Comparison of ENCODE assay signal across 34 cellular contexts in genomic region chr6:46688966-46689335, GRCh38. TPM values are rescaled to one million over a fixed set of nuclear protein-coding genes. Genes with fewer than 3 reads are reported as not detected.
"Had no signal": no experiment of that assay in that cellular context is flagged by ENCODE, and none has a peak within 500 bp of the region (broad histone marks: within the 10 kb centered on the region; RNA-seq: fewer than 3 reads in every experiment).

No MANE protein-coding gene starts in this region.

- H3K9me3 Mint-ChIP-seq: natural killer cell; stimulated activated memory B cell treated with anti-CD40 and anti-IgM and Interleukin-4, amounts not matched to agents 10 μg/mL and 1 μg/mL and 100 μg/mL, for 72 hours; stimulated activated naive CD8-positive, alpha-beta T cell treated with anti-CD3 and anti-CD28 coated beads, Interleukin-15, amount 100 ng/mL, for 72 hours had no signal

- FAIRE-seq: islet of Langerhans, pancreas had no signal

- H3K36me3 ChIP-seq: left ventricle myocardium inferior, pancreas, prostate gland, thyroid gland, transverse colon, upper lobe of left lung, vagina had no signal

- H3K4me3 ChIP-seq: left ventricle myocardium inferior, lung, pancreas, prostate gland, smooth muscle cell, thyroid gland, transverse colon, upper lobe of left lung, vagina had no signal

- H3K4me1 Mint-ChIP-seq: immature natural killer cell; mesothelial cell of epicardium; naive B cell; natural killer cell; nephron progenitor cell; stimulated activated memory B cell treated with anti-CD40 and anti-IgM and Interleukin-4, amounts not matched to agents 10 μg/mL and 1 μg/mL and 100 μg/mL, for 72 hours; stimulated activated naive CD8-positive, alpha-beta T cell treated with anti-CD3 and anti-CD28 coated beads, Interleukin-15, amount 100 ng/mL, for 72 hours had no signal

- H3K4me1 ChIP-seq: left ventricle myocardium inferior, pancreas, prostate gland, thyroid gland, transverse colon, upper lobe of left lung, vagina had no signal

- H3K4me3 Mint-ChIP-seq: immature natural killer cell; mesothelial cell of epicardium; naive B cell; natural killer cell; nephron progenitor cell; stimulated activated memory B cell treated with anti-CD40 and anti-IgM and Interleukin-4, amounts not matched to agents 10 μg/mL and 1 μg/mL and 100 μg/mL, for 72 hours; stimulated activated naive CD8-positive, alpha-beta T cell treated with anti-CD3 and anti-CD28 coated beads, Interleukin-15, amount 100 ng/mL, for 72 hours had no signal

- H3K36me3 Mint-ChIP-seq: immature natural killer cell; mesothelial cell of epicardium; naive B cell; natural killer cell; stimulated activated memory B cell treated with anti-CD40 and anti-IgM and Interleukin-4, amounts not matched to agents 10 μg/mL and 1 μg/mL and 100 μg/mL, for 72 hours had no signal

- H3K27ac ChIP-seq: left ventricle myocardium inferior, pancreas, prostate gland, thyroid gland, transverse colon, upper lobe of left lung, vagina had no signal

- H3K27me3 ChIP-seq: pancreas, thyroid gland, transverse colon, upper lobe of left lung, vagina had no signal

- H3K9me3 ChIP-seq: left ventricle myocardium inferior, pancreas, prostate gland, thyroid gland, transverse colon, upper lobe of left lung, vagina had no signal

- ATAC-seq: natural killer cell; pancreas; stimulated activated memory B cell treated with anti-CD40 and anti-IgM and Interleukin-4, amounts not matched to agents 10 μg/mL and 1 μg/mL and 100 μg/mL, for 72 hours; stimulated activated naive CD8-positive, alpha-beta T cell treated with anti-CD3 and anti-CD28 coated beads, Interleukin-15, amount 100 ng/mL, for 72 hours had no signal

- DNase-seq: hypothalamus; immature natural killer cell; left ventricle myocardium inferior; mesendoderm; naive B cell; natural killer cell; nephron progenitor cell; nucleus accumbens; retina; stimulated activated CD4-positive, alpha-beta T cell treated with anti-CD3 and anti-CD28 coated beads, Interleukin-1b, Interleukin-23, amount 100 ng/mL, for 48 hours; stimulated activated CD4-positive, alpha-beta T cell treated with anti-CD3 and anti-CD28 coated beads, Interleukin-2, amount 100 ng/mL, for 48 hours; stimulated activated CD4-positive, alpha-beta T cell treated with anti-CD3 and anti-CD28 coated beads, Interleukin-4, amount 100 ng/mL, for 4 hours; stimulated activated CD8-positive, alpha-beta memory T cell treated with anti-CD3 and anti-CD28 coated beads, Interleukin-4, amount 100 ng/mL, for 48 hours; stimulated activated naive CD4-positive, alpha-beta T cell treated with Interleukin-2 at 50 U/mL for 16 hours; stimulated activated naive CD8-positive, alpha-beta T cell treated with anti-CD3 and anti-CD28 coated beads, Interleukin-15, amount 100 ng/mL, for 72 hours; substantia nigra; thyroid gland; transverse colon had no signal

- H3K4me2 ChIP-seq: smooth muscle cell had no signal

- H3K27ac Mint-ChIP-seq: immature natural killer cell; mesothelial cell of epicardium; naive B cell; natural killer cell; nephron progenitor cell; stimulated activated memory B cell treated with anti-CD40 and anti-IgM and Interleukin-4, amounts not matched to agents 10 μg/mL and 1 μg/mL and 100 μg/mL, for 72 hours; stimulated activated naive CD8-positive, alpha-beta T cell treated with anti-CD3 and anti-CD28 coated beads, Interleukin-15, amount 100 ng/mL, for 72 hours had no signal

RNA-seq across cellular contexts. Expression of gene TDRD6, which starts 1.3 kb away (rescaled TPM):
- total RNA-seq: mononuclear cell, natural killer cell had no signal
- polyA plus RNA-seq: immature natural killer cell, smooth muscle cell had no signal

RNA-seq across cellular contexts. Expression of gene SLC25A27, which starts 36.2 kb away (rescaled TPM):
- polyA plus RNA-seq: immature natural killer cell had no signal

RNA-seq across cellular contexts. Expression of gene CYP39A1, which starts 36.3 kb away (rescaled TPM):
- total RNA-seq: mononuclear cell, natural killer cell had no signal
- polyA plus RNA-seq: immature natural killer cell had no signal

RNA-seq across cellular contexts. Expression of gene PLA2G7, which starts 46.2 kb away (rescaled TPM):
- total RNA-seq: vagina had no signal

RNA-seq across cellular contexts. Expression of gene ANKRD66, which starts 57.8 kb away (rescaled TPM):
- total RNA-seq: kidney epithelial cell, left ventricle myocardium inferior, lower leg skin, mesothelial cell of epicardium, mononuclear cell, natural killer cell, osteoblast, pancreas, prostate gland, right cardiac atrium, skeletal muscle tissue, smooth muscle cell, thyroid gland, transverse colon, urinary bladder, vagina had no signal
- polyA plus RNA-seq: immature natural killer cell, pancreas, right cardiac atrium, smooth muscle cell, urinary bladder had no signal
